8 cellular contexts compared by ENCODE assay signal in genomic region chrX:48083212-48083611, GRCh38. TPM values are rescaled to one million over a fixed set of nuclear protein-coding genes. Genes with fewer than 3 reads are reported as not detected.
DNase-seq lines count a peak whose midpoint lies in the region; ATAC-seq, FAIRE-seq and TF ChIP-seq lines count a peak whose summit lies in the region.

No MANE protein-coding gene starts in this region.

- CTCF ChIA-PET in H1 (lab: Charles Lee; ENCODE audit: partially characterized antibody) = interaction anchor here (1.0 to 4.1 kb wide), 5 partner anchors 34 to 415 kb away, joined by 3 to 22 read pairs (median 3); no protein-coding TSS in a partner anchor

- H3K9me3 ChIP-seq in H1 (ENCODE audit: insufficient read depth in 2 of 2, low read depth in 1 of 2, low read length in 1 of 2) (no peaks in the 10 kb centered on the region), thoracic aorta (no peaks in the 10 kb centered on the region)

- no peak overlapping the region for H2BK15ac ChIP-seq in H1 (ENCODE audit: low read length)

- H2BK5ac ChIP-seq in H1 (ENCODE audit: low read depth, low read length) = no peak overlapping the region

- H3K27me3 ChIP-seq in H1 (replicated peaks in 1 of 4; ENCODE audit: control insufficient read depth in 3 of 4, extremely low read depth in 1 of 4, insufficient read depth in 3 of 4, low read length in 3 of 4) (no peaks in the 10 kb centered on the region), thoracic aorta (replicated peaks; ENCODE audit: insufficient read depth) (no peaks in the 10 kb centered on the region)

- H3K4me3 ChIP-seq in H1 (ENCODE audit: extremely low read depth in 1 of 4, insufficient read depth in 2 of 4, low read depth in 3 of 4, low read length in 4 of 4) (no peak overlapping the region), thoracic aorta (no peak overlapping the region)

- no peak overlapping the region for H2AK5ac ChIP-seq in H1 (ENCODE audit: low read depth, low read length)

- no peak overlapping the region for H4K5ac ChIP-seq in H1 (ENCODE audit: insufficient read length, low read depth, low read length)

- no peak overlapping the region for H3K23ac ChIP-seq in H1 (ENCODE audit: insufficient read length)

- H2AFZ ChIP-seq in H1 (ENCODE audit: low read length) = no peak overlapping the region

- H4K8ac ChIP-seq in H1 (ENCODE audit: extremely low read depth, insufficient read depth, low read length) = no peak overlapping the region

- no peak overlapping the region for H3K4me2 ChIP-seq in H1 (ENCODE audit: insufficient read depth in 1 of 2, low read depth in 2 of 2, low read length in 2 of 2)

- H3K56ac ChIP-seq in H1 (replicated peaks; ENCODE audit: insufficient read length, low read depth, low read length) = no peak overlapping the region

- no peak overlapping the region for H4K91ac ChIP-seq in H1 (replicated peaks; ENCODE audit: insufficient read length, low read length)

- no peaks in the 10 kb centered on the region for H3K23me2 ChIP-seq in H1 (ENCODE audit: low read depth, low read length)

- POLR2A ChIA-PET in H1 (lab: Charles Lee; ENCODE audit: partially characterized antibody) = no interaction called here

- H3K79me1 ChIP-seq in H1 (ENCODE audit: low read depth, low read length) = no peaks in the 10 kb centered on the region

- WGBS in H1 (ENCODE audit: extremely low coverage in 1 of 2, insufficient coverage in 1 of 2, insufficient read length in 1 of 2, insufficient replicate concordance in 2 of 2, low coverage in 1 of 2, low lambda C conversion rate in 2 of 2, missing lambda C conversion rate in 1 of 2), 2 experiments = 16% methylated on average over 9 of the region's 9 CpGs; no CpG with 5 or more reads in 1 of the 2 experiments

- no peak overlapping the region for H3K14ac ChIP-seq in H1 (ENCODE audit: insufficient read length)

- TF ChIP-seq POLR2A in H1 (IDR thresholded peaks at IDR 0.05; ENCODE audit: control extremely low read depth in 1 of 2, low read depth in 2 of 2, low read length in 2 of 2) = no peak

- no peak for TF ChIP-seq EP300 in H1 (IDR thresholded peaks at IDR 0.05; ENCODE audit: borderline replicate concordance in 1 of 2, low read depth in 2 of 2, low read length in 2 of 2)

- no peak overlapping the region for H2BK120ac ChIP-seq in H1 (replicated peaks; ENCODE audit: low read depth, low read length)

- H3K36me3 ChIP-seq in H1 (ENCODE audit: control insufficient read depth in 2 of 4, insufficient read depth in 4 of 4, low read length in 3 of 4) (no peaks in the 10 kb centered on the region), thoracic aorta (no peaks in the 10 kb centered on the region)

- TF ChIP-seq CTCF in H1 (IDR thresholded peaks at IDR 0.05; ENCODE audit: control extremely low read depth in 1 of 3, insufficient read depth in 1 of 3, low read depth in 1 of 3, low read length in 3 of 3) (peak; percentile 6 to 54 (median 49)), thoracic aorta (IDR thresholded peaks at IDR 0.05) (peak; percentile 37)

- H2BK20ac ChIP-seq in H1 (ENCODE audit: low read length) = no peak overlapping the region

- H3K4me1 ChIP-seq in H1 (replicated peaks in 1 of 4; ENCODE audit: control insufficient read depth in 3 of 4, insufficient read depth in 4 of 4, low read length in 3 of 4) = no peaks in the 10 kb centered on the region
- H3K4me1 ChIP-seq in thoracic aorta (ENCODE audit: control insufficient read depth in 1 of 2, low read depth in 2 of 2) = no peaks in the 10 kb centered on the region

- peak; percentile 45 for DNase-seq in CD1c-positive myeloid dendritic cell (ENCODE audit: extremely low spot score)
- DNase-seq in NCI-H2107 (lab: John Stamatoyannopoulos, UW) = peak; percentile 7
- peak; percentile 16 to 17 for DNase-seq in activated CD4-positive, alpha-beta T cell treated with anti-CD3 and anti-CD28 coated beads, Interleukin-2, amount 50 U/mL, for 4 hours
- DNase-seq in H1 (ENCODE audit: low read depth in 1 of 2, low spot score in 2 of 2) = peak; percentile 9 to 49
- peak; percentile 5 for DNase-seq in middle frontal gyrus (ENCODE audit: extremely low spot score, low spot score)
- DNase-seq in thoracic aorta (ENCODE audit: low spot score) = no peak

- peak; percentile 87 for FAIRE-seq in H1 (lab: Jason Lieb, UNC)

- ATAC-seq in GM19397 (IDR thresholded peaks at IDR 0.05; ENCODE audit: unreplicated experiment) (peak; percentile 57), thoracic aorta (ENCODE audit: insufficient number of reproducible peaks, low FRiP score, low read depth) (no peak), GM18873 (IDR thresholded peaks at IDR 0.05; ENCODE audit: low FRiP score, unreplicated experiment) (no peak)

- no peak overlapping the region for H3K9ac ChIP-seq in H1 (replicated peaks in 1 of 4; ENCODE audit: extremely low read depth in 1 of 4, low read depth in 3 of 4, low read length in 3 of 4)

- H3K27ac ChIP-seq in H1 (ENCODE audit: low read depth, low read length) (no peak overlapping the region), thoracic aorta (no peak overlapping the region)

- TF ChIP-seq RAD21 in H1 (IDR thresholded peaks at IDR 0.05 in 1 of 2, conservative IDR thresholded peaks at IDR 0.05 in 1 of 2; ENCODE audit: low read depth in 2 of 2, low read length in 2 of 2) = peak; percentile 68 to 76

- H2BK12ac ChIP-seq in H1 (ENCODE audit: low read depth, low read length) = no peak overlapping the region

- H4K20me1 ChIP-seq in H1 (replicated peaks in 1 of 2; ENCODE audit: control insufficient read depth in 1 of 2, insufficient read depth in 2 of 2, low read length in 2 of 2) = no peaks in the 10 kb centered on the region

- no peaks in the 10 kb centered on the region for H3K79me2 ChIP-seq in H1 (ENCODE audit: control insufficient read depth in 1 of 2, insufficient read depth in 2 of 2, low read length in 2 of 2)

- no peak overlapping the region for H3K18ac ChIP-seq in H1 (ENCODE audit: extremely low read depth, low read length)

- no peak overlapping the region for H3K4ac ChIP-seq in H1 (replicated peaks; ENCODE audit: insufficient read length, low read depth, low read length)

TF ChIP-seq in H1, 55 proteins besides CTCF, POLR2A, EP300 and RAD21:
- TF ChIP-seq TAF1 (IDR thresholded peaks at IDR 0.05; ENCODE audit: low read depth, low read length) (no peak), EGR1 (IDR thresholded peaks at IDR 0.05; ENCODE audit: borderline replicate concordance, low read depth, low read length) (no peak), ASH2L (IDR thresholded peaks at IDR 0.05; ENCODE audit: low read length) (no peak), SIX5 (IDR thresholded peaks at IDR 0.05; ENCODE audit: low read depth, low read length) (no peak), POLR2AphosphoS5 (IDR thresholded peaks at IDR 0.05; ENCODE audit: low read depth, low read length) (no peak), RFX5 (IDR thresholded peaks at IDR 0.05; ENCODE audit: borderline replicate concordance, low read depth, low read length) (no peak), SRF (IDR thresholded peaks at IDR 0.05; ENCODE audit: low read depth, low read length) (no peak), YY1 (IDR thresholded peaks at IDR 0.05; ENCODE audit: low read depth, low read length) (no peak), GABPA (IDR thresholded peaks at IDR 0.05; ENCODE audit: borderline replicate concordance, insufficient read depth, low read length) (no peak), NANOG (IDR thresholded peaks at IDR 0.05; ENCODE audit: insufficient read depth, low read depth, low read length, poor library complexity, severe bottlenecking) (no peak), SP1 (IDR thresholded peaks at IDR 0.05; ENCODE audit: low read depth, low read length) (no peak), CBX8 (IDR thresholded peaks at IDR 0.05; ENCODE audit: borderline replicate concordance, low read depth, low read length) (no peak), CBX5 (IDR thresholded peaks at IDR 0.05; ENCODE audit: low read depth, low read length) (no peak), FOSL1 (IDR thresholded peaks at IDR 0.05; ENCODE audit: insufficient read depth, low read depth, low read length) (no peak), CTBP2 (IDR thresholded peaks at IDR 0.05; ENCODE audit: borderline replicate concordance, insufficient read depth, insufficient read length, low read length) (no peak), KDM5A (IDR thresholded peaks at IDR 0.05; ENCODE audit: low read length) (no peak)

RNA-seq across cellular contexts. Expression of gene ZNF630, which starts 11.8 kb away (rescaled TPM):
- 2.2 and 2.9 TPM in 2 replicates for total RNA-seq in H1 (2021; fragmentation: NEBNext Ultra II Directional; extraction: Animal tissue kit (Norgen Biotek cat#: 25700))
- polyA plus RNA-seq in H1 (2011; rRNA removed) = 0.67 and 0.72 TPM in 2 replicates
- 0.87 TPM for polyA plus RNA-seq in H1 (2011; cell fraction: cytosol; rRNA removed)
- polyA plus RNA-seq in H1 (2011; cell fraction: nucleus; rRNA removed) = 0.93 TPM
- polyA plus RNA-seq in H1 (2012, experiment 1 of 2) = 0.87 to 2.0 TPM (median 1.1 TPM) in 4 replicates
- polyA plus RNA-seq in H1 (2012, experiment 2 of 2) = 0.35 TPM
- 0.93 TPM for polyA plus RNA-seq in H1 (2013, experiment 1 of 2)
- polyA plus RNA-seq in H1 (2013, experiment 2 of 2) = 0.90 TPM
- 1.0 and 2.2 TPM in 2 replicates for polyA minus RNA-seq in H1 (2011; rRNA and poly(A)+ RNA removed)
- polyA minus RNA-seq in H1 (2011; cell fraction: cytosol; rRNA and poly(A)+ RNA removed) = 1.1 TPM
- polyA minus RNA-seq in H1 (2011; cell fraction: nucleus; rRNA and poly(A)+ RNA removed) = 2.4 TPM
- total RNA-seq in thoracic aorta = 1 to 10 TPM; 3.2 to 3.7 TPM

RNA-seq across cellular contexts. Expression of gene SPACA5B, which starts 47.2 kb away (rescaled TPM):
- not detected in 2 replicates for total RNA-seq in H1 (2021; fragmentation: NEBNext Ultra II Directional; extraction: Animal tissue kit (Norgen Biotek cat#: 25700))
- polyA plus RNA-seq in H1 (2011; rRNA removed) = not detected in 2 replicates
- not detected for polyA plus RNA-seq in H1 (2011; cell fraction: cytosol; rRNA removed)
- not detected for polyA plus RNA-seq in H1 (2011; cell fraction: nucleus; rRNA removed)
- not detected in 4 replicates for polyA plus RNA-seq in H1 (2012, experiment 1 of 2)
- polyA plus RNA-seq in H1 (2012, experiment 2 of 2) = not detected
- not detected for polyA plus RNA-seq in H1 (2013, experiment 1 of 2)
- polyA plus RNA-seq in H1 (2013, experiment 2 of 2) = not detected
- polyA minus RNA-seq in H1 (2011; rRNA and poly(A)+ RNA removed) = not detected in 2 replicates
- polyA minus RNA-seq in H1 (2011; cell fraction: cytosol; rRNA and poly(A)+ RNA removed) = not detected
- polyA minus RNA-seq in H1 (2011; cell fraction: nucleus; rRNA and poly(A)+ RNA removed) = not detected
- total RNA-seq in thoracic aorta = not detected
